ENCODE assay signal across 8 cellular contexts in genomic region chr11:65560555-65561418, GRCh38. TPM values are rescaled to one million over a fixed set of nuclear protein-coding genes. Genes with fewer than 3 reads are reported as not detected.
DNase-seq lines count a peak whose midpoint lies in the region; ATAC-seq and TF ChIP-seq lines count a peak whose summit lies in the region.

No MANE protein-coding gene starts in this region.

- no peak overlapping the region for H3K4me2 ChIP-seq in mesenchymal stem cell (ENCODE audit: low read length, poor library complexity, severe bottlenecking)

- 16% methylated on average over 12 of the region's 15 CpGs for WGBS in mesenchymal stem cell
- 6 to 9% methylated on average over 15 of the region's 15 CpGs for WGBS in aorta, 2 donors

- peak overlapping the region; percentile 61 for H3K27ac Mint-ChIP-seq in Caco-2 (ENCODE audit: unreplicated experiment)

- no TSS peak for BruUV-seq in Caco-2 (replicated peaks; lab: Mats Ljungman, UMichigan)

- DNase-seq in Caco-2 = peak in 1 of 2 experiments; percentile 50
- peak; percentile 31 for DNase-seq in NCI-H2029 treated with DMSO at 0.1 percent for 48 hours (lab: John Stamatoyannopoulos, UW)
- DNase-seq in caudate nucleus (lab: John Stamatoyannopoulos, UW) = peak in 34 of 61 donors; percentile 6 to 65 (median 28)
- peak; percentile 72 for DNase-seq in mesenchymal stem cell
- peak in 1 of 2 donors; percentile 84 for DNase-seq in aorta

- no peak overlapping the region for H2BK120ac ChIP-seq in mesenchymal stem cell (ENCODE audit: low read depth, low read length)

- H3K23ac ChIP-seq in mesenchymal stem cell (ENCODE audit: low read length in 2 of 2) = no peak overlapping the region

- H3K4me1 ChIP-seq in Caco-2 (peaks cover 45% of the 10 kb centered on the region), mesenchymal stem cell (ENCODE audit: control insufficient read depth, insufficient read depth, low read depth, low read length) (peaks cover 42% of the 10 kb centered on the region), aorta (ENCODE audit: control insufficient read depth in 1 of 2, insufficient read depth in 2 of 2, low read length in 2 of 2) (no peaks in the 10 kb centered on the region)

- peaks cover 1% of the 10 kb centered on the region for H3K79me1 ChIP-seq in mesenchymal stem cell (replicated peaks; ENCODE audit: low read length, poor library complexity, severe bottlenecking)

- H3K9me3 ChIP-seq in Caco-2 (no peaks in the 10 kb centered on the region), mesenchymal stem cell (ENCODE audit: control insufficient read depth, low read length) (no peaks in the 10 kb centered on the region), aorta (ENCODE audit: control insufficient read depth, low read length) (no peaks in the 10 kb centered on the region)

- H3K36me3 ChIP-seq in Caco-2 (ENCODE audit: control insufficient read depth, insufficient read depth, low read length) (no peaks in the 10 kb centered on the region), mesenchymal stem cell (ENCODE audit: control insufficient read depth in 1 of 2, insufficient read depth in 2 of 2, low read depth in 1 of 2, low read length in 2 of 2) (no peaks in the 10 kb centered on the region), aorta (ENCODE audit: control insufficient read depth in 1 of 2, insufficient read depth in 2 of 2, low read length in 1 of 2) (no peaks in the 10 kb centered on the region)

- peak overlapping the region in 1 of 2 experiments; percentile 19 for H3K14ac ChIP-seq in mesenchymal stem cell (ENCODE audit: low read length in 2 of 2)

- peak overlapping the region; percentile 78 for H4K8ac ChIP-seq in mesenchymal stem cell (ENCODE audit: low read length)

- no peaks in the 10 kb centered on the region for H3K27me3 ChIP-seq in Caco-2 (replicated peaks; ENCODE audit: control insufficient read depth, insufficient read depth, low read length)
- H3K27me3 ChIP-seq in mesenchymal stem cell (ENCODE audit: control insufficient read depth in 1 of 2, insufficient read depth in 1 of 2, low read length in 2 of 2) = no peaks in the 10 kb centered on the region
- no peaks in the 10 kb centered on the region for H3K27me3 ChIP-seq in aorta (ENCODE audit: control insufficient read depth in 1 of 2, insufficient read depth in 2 of 2, low read length in 1 of 2)

- peak overlapping the region; percentile 7 for H2AFZ ChIP-seq in mesenchymal stem cell (ENCODE audit: low read depth, low read length)

- H3K18ac ChIP-seq in mesenchymal stem cell (ENCODE audit: low read depth in 1 of 2, low read length in 2 of 2) = peak overlapping the region; percentile 44 to 53

- H2BK12ac ChIP-seq in mesenchymal stem cell (ENCODE audit: low read length in 2 of 2) = peak overlapping the region; percentile 28 to 46

- peaks cover 27% of the 10 kb centered on the region for H3K4me1 Mint-ChIP-seq in Caco-2 (ENCODE audit: low read depth, unreplicated experiment)

- no peaks in the 10 kb centered on the region for H3K9me3 Mint-ChIP-seq in Caco-2 (ENCODE audit: unreplicated experiment)

- H3K4me3 ChIP-seq in Caco-2 (ENCODE audit: low read depth, low read length) (no peak overlapping the region), mesenchymal stem cell (ENCODE audit: insufficient read depth in 1 of 2, low read depth in 1 of 2, low read length in 2 of 2) (no peak overlapping the region), aorta (ENCODE audit: low read length in 2 of 2) (no peak overlapping the region)

- H3K36me3 Mint-ChIP-seq in Caco-2 (ENCODE audit: insufficient read depth, unreplicated experiment) = peaks cover 12% of the 10 kb centered on the region

- CTCF ChIA-PET in Caco-2 (lab: Charles Lee) = interaction anchor here (0.9 to 1.5 kb wide), 3 partner anchors 9 to 36 kb away, joined by 3 to 11 read pairs (median 4); partner anchors contain the start of genes FAM89B, SCYL1 and ZNRD2

- no peaks in the 10 kb centered on the region for H3K27me3 Mint-ChIP-seq in Caco-2 (ENCODE audit: insufficient read depth, unreplicated experiment)

- no peak for ATAC-seq in aorta (ENCODE audit: low FRiP score)
- ATAC-seq in GM21723 (IDR thresholded peaks at IDR 0.05; ENCODE audit: unreplicated experiment) = no peak
- no peak for ATAC-seq in GM19035 (IDR thresholded peaks at IDR 0.05; ENCODE audit: unreplicated experiment)
- no peak for ATAC-seq in HG03159 (IDR thresholded peaks at IDR 0.05; ENCODE audit: unreplicated experiment)

- TF ChIP-seq CTCF in Caco-2 (IDR thresholded peaks at IDR 0.05; ENCODE audit: insufficient read depth in 1 of 2, low read depth in 1 of 2, low read length in 1 of 2, severe bottlenecking in 1 of 2, unreplicated experiment in 1 of 2) = no peak

- H2BK5ac ChIP-seq in mesenchymal stem cell (ENCODE audit: low read depth, low read length, poor library complexity, severe bottlenecking) = no peak overlapping the region

- H2AK5ac ChIP-seq in mesenchymal stem cell (ENCODE audit: low read length, severe bottlenecking) = peak overlapping the region; percentile 26

- peak overlapping the region; percentile 11 for H4K91ac ChIP-seq in mesenchymal stem cell (ENCODE audit: low read length)

- peak overlapping the region in 1 of 2 experiments; percentile 61 for H3K4ac ChIP-seq in mesenchymal stem cell (ENCODE audit: low read depth in 1 of 2, low read length in 2 of 2)

- peak overlapping the region; percentile 20 for H3K4me3 Mint-ChIP-seq in Caco-2 (ENCODE audit: unreplicated experiment)

- intact Hi-C loops in Caco-2 (cut with micrococcal nuclease; ENCODE audit: unreplicated experiment) (no loop called here), aorta (cut with DNase I) (loop anchor here in 1 of 2 donors (1.0 kb wide), 1 partner anchor 9 kb away; no protein-coding TSS in a partner anchor)

- POLR2A ChIA-PET in Caco-2 (lab: Charles Lee) = interaction anchor here (0.6 to 1.0 kb wide), 2 partner anchors 9 to 10 kb away, joined by 3 read pairs; partner anchors contain the start of gene ZNRD2

- H3K9ac ChIP-seq in mesenchymal stem cell (ENCODE audit: low read length) = peak overlapping the region; percentile 22

- H3K27ac ChIP-seq in caudate nucleus (ENCODE audit: low read depth, low read length) = peak overlapping the region; percentile 33
- peak overlapping the region; percentile 92 for H3K27ac ChIP-seq in mesenchymal stem cell (ENCODE audit: low read length, poor library complexity, severe bottlenecking)
- H3K27ac ChIP-seq in aorta (ENCODE audit: low read depth in 1 of 2, low read length in 2 of 2) = peak overlapping the region; percentile 73 to 94

- no peak overlapping the region for H2BK15ac ChIP-seq in mesenchymal stem cell (ENCODE audit: low read depth, poor library complexity, severe bottlenecking)

RNA-seq across cellular contexts. Expression of gene LTBP3, which starts 2.6 kb away (rescaled TPM):
- 87.2 and 91.2 TPM in 2 replicates for total RNA-seq in Caco-2 (2022)
- polyA plus RNA-seq in mesenchymal stem cell (2013, experiment 1 of 2) = 52.8 TPM
- 46.9 TPM for polyA plus RNA-seq in mesenchymal stem cell (2013, experiment 2 of 2)
- 100 to 1,000 TPM; 280 to 473 TPM for total RNA-seq in aorta
- 100 to 1,000 TPM in 1 of 2 donors, 10 to 100 TPM in 1; 40.1 to 467 TPM for polyA plus RNA-seq in aorta

RNA-seq across cellular contexts. Expression of gene ZNRD2, which starts 9.5 kb away (rescaled TPM):
- total RNA-seq in Caco-2 (2022) (52.9 and 53.9 TPM in 2 replicates), aorta (10 to 100 TPM; 21.7 to 29.3 TPM)
- 64.9 TPM for polyA plus RNA-seq in mesenchymal stem cell (2013, experiment 1 of 2)
- 59.8 TPM for polyA plus RNA-seq in mesenchymal stem cell (2013, experiment 2 of 2)
- polyA plus RNA-seq in aorta = 10 to 100 TPM; 37.1 to 42.5 TPM

RNA-seq across cellular contexts. Expression of gene FAM89B, which starts 11.6 kb away (rescaled TPM):
- total RNA-seq in Caco-2 (2022) = 24.0 and 26.9 TPM in 2 replicates
- polyA plus RNA-seq in mesenchymal stem cell (2013, experiment 1 of 2) = 50.0 TPM
- polyA plus RNA-seq in mesenchymal stem cell (2013, experiment 2 of 2) = 53.5 TPM
- 10 to 100 TPM; 49.5 to 64.3 TPM for total RNA-seq in aorta
- polyA plus RNA-seq in aorta = 10 to 100 TPM; 67.5 to 83.4 TPM

RNA-seq across cellular contexts. Expression of gene EHBP1L1, which starts 15.1 kb away (rescaled TPM):
- total RNA-seq in Caco-2 (2022) = 19.2 and 19.6 TPM in 2 replicates
- 22.5 TPM for polyA plus RNA-seq in mesenchymal stem cell (2013, experiment 1 of 2)
- 22.6 TPM for polyA plus RNA-seq in mesenchymal stem cell (2013, experiment 2 of 2)
- total RNA-seq in aorta = 100 to 1,000 TPM; 235 to 266 TPM
- polyA plus RNA-seq in aorta = 100 to 1,000 TPM in 1 of 2 donors, 10 to 100 TPM in 1; 53.2 to 316 TPM

RNA-seq across cellular contexts. Expression of gene KCNK7, which starts 34.8 kb away (rescaled TPM):
- total RNA-seq in Caco-2 (2022) (0.39 and 0.49 TPM in 2 replicates), aorta (1 to 10 TPM in 1 of 2 donors, under 1 TPM in 1; 0.93 to 1.3 TPM)
- 0.04 TPM for polyA plus RNA-seq in mesenchymal stem cell (2013, experiment 1 of 2)
- polyA plus RNA-seq in mesenchymal stem cell (2013, experiment 2 of 2) = 0.08 TPM
- 1 to 10 TPM in 1 of 2 donors, not detected in 1; 7.3 TPM for polyA plus RNA-seq in aorta

Comparison
In these comparisons a context has a peak if more than half of its experiments do, and no peak if none do; other contexts are left out.
1. H3K27ac ChIP-seq: peak in every context shown above with its lines; median percentile 92 in mesenchymal stem cell; 84 in aorta; 33 in caudate nucleus.